8 cellular contexts compared by ENCODE assay signal in genomic region chr2:74471332-74472065, GRCh38. TPM values are rescaled to one million over a fixed set of nuclear protein-coding genes. Genes with fewer than 3 reads are reported as not detected.
DNase-seq lines count a peak whose midpoint lies in the region; ATAC-seq and TF ChIP-seq lines count a peak whose summit lies in the region.

No MANE protein-coding gene starts in this region.

- ATAC-seq in gastroesophageal sphincter = no peak
- peak in 1 of 2 donors; percentile 5 for ATAC-seq in gastrocnemius medialis
- ATAC-seq in HG03025 (IDR thresholded peaks at IDR 0.05; ENCODE audit: low FRiP score, unreplicated experiment) = no peak
- ATAC-seq in GM21717 (IDR thresholded peaks at IDR 0.05; ENCODE audit: unreplicated experiment) = no peak
- ATAC-seq in HG03135 (IDR thresholded peaks at IDR 0.05; ENCODE audit: unreplicated experiment) = no peak

- no peaks in the 10 kb centered on the region for H4K20me1 ChIP-seq in GM23248 (ENCODE audit: insufficient read depth)

- H3K4me3 ChIP-seq in GM23248 = peak overlapping the region; percentile 87
- H3K4me3 ChIP-seq in gastroesophageal sphincter = peak overlapping the region; percentile 43 to 63
- peak overlapping the region; percentile 67 to 88 (median 79) for H3K4me3 ChIP-seq in gastrocnemius medialis

- in situ Hi-C loops in GM23248 (cut with MboI) = no loop called here
- in situ Hi-C loops in gastrocnemius medialis (cut with MboI; ENCODE audit: low sequenced_read_pairs in 4 of 4) = loop anchor here in 1 of 4 donors (25.0 kb wide), 1 partner anchor 366 kb away; the partner anchor contains the start of gene HK2

- H3F3A ChIP-seq in GM23248 (ENCODE audit: insufficient read depth) = peaks cover 33% of the 10 kb centered on the region

- peak overlapping the region; percentile 95 for H2AFZ ChIP-seq in GM23248

- no peaks in the 10 kb centered on the region for H3K9me2 ChIP-seq in GM23248 (ENCODE audit: insufficient read depth)

- H3K9me3 ChIP-seq in GM23248 (ENCODE audit: low read depth) (no peaks in the 10 kb centered on the region), gastroesophageal sphincter (no peaks in the 10 kb centered on the region), gastrocnemius medialis (no peaks in the 10 kb centered on the region)

- 0 out of 2 replicates have a peak, but pooled peaks cover 4% of the 10 kb centered on the region for H3K36me3 ChIP-seq in GM23248 (ENCODE audit: low read depth)
- H3K36me3 ChIP-seq in gastroesophageal sphincter = peaks cover 0 to 26% of the 10 kb centered on the region in 2 donors
- peaks cover 0 to 17% of the 10 kb centered on the region in 2 donors for H3K36me3 ChIP-seq in gastrocnemius medialis

- peaks cover 14% of the 10 kb centered on the region for H3K79me2 ChIP-seq in GM23248 (ENCODE audit: insufficient read depth)

- peak; percentile 20 for DNase-seq in GM23248
- DNase-seq in gastrocnemius medialis = no peak
- DNase-seq in D341Med (ENCODE audit: low spot score) = no peak

- intact Hi-C loops in gastrocnemius medialis (cut with DNase I; ENCODE audit: low total_unique reads) = loop anchor here (1.0 kb wide), 1 partner anchor 17 kb away; no protein-coding TSS in a partner anchor

- no peak for TF ChIP-seq POLR2A in gastroesophageal sphincter (IDR thresholded peaks at IDR 0.05)
- no peak for TF ChIP-seq POLR2A in gastrocnemius medialis (IDR thresholded peaks at IDR 0.05)

- TF ChIP-seq CTCF in VCaP (conservative IDR thresholded peaks at IDR 0.05) = no peak
- TF ChIP-seq CTCF in gastroesophageal sphincter (IDR thresholded peaks at IDR 0.05) = no peak
- no peak for TF ChIP-seq CTCF in gastrocnemius medialis (IDR thresholded peaks at IDR 0.05 in 4 of 5, conservative IDR thresholded peaks at IDR 0.05 in 1 of 5)

- no peak for TF ChIP-seq EP300 in gastroesophageal sphincter (IDR thresholded peaks at IDR 0.05)

- peak overlapping the region; percentile 85 for H3K4me2 ChIP-seq in GM23248 (ENCODE audit: unreplicated experiment)

- 45 to 47% methylated on average over 16 of the region's 16 CpGs for WGBS in GM23248 (ENCODE audit: low coverage in 1 of 2, low lambda C conversion rate in 2 of 2, missing lambda C conversion rate in 2 of 2), 2 experiments
- 47 to 52% methylated on average over 6 to 11 of the region's 16 CpGs for WGBS in gastroesophageal sphincter (ENCODE audit: low coverage in 1 of 2), 2 donors

- H3K27me3 ChIP-seq in GM23248 (replicated peaks; ENCODE audit: insufficient read depth) = no peaks in the 10 kb centered on the region
- H3K27me3 ChIP-seq in gastroesophageal sphincter = no peaks in the 10 kb centered on the region
- H3K27me3 ChIP-seq in gastrocnemius medialis = no peaks in the 10 kb centered on the region

- peak overlapping the region; percentile 88 for H3K9ac ChIP-seq in GM23248

- H3K4me1 ChIP-seq in GM23248 (ENCODE audit: insufficient read depth) (peaks cover 15% of the 10 kb centered on the region), gastroesophageal sphincter (peaks cover 4 to 28% (median 10%) of the 10 kb centered on the region in 3 donors), gastrocnemius medialis (peaks cover 20 to 25% of the 10 kb centered on the region in 2 donors)

- H3K27ac ChIP-seq in GM23248 = peak overlapping the region; percentile 87
- peak overlapping the region; percentile 97 for H3K27ac ChIP-seq in VCaP
- H3K27ac ChIP-seq in gastroesophageal sphincter = peak overlapping the region; percentile 52 to 89 (median 86)
- H3K27ac ChIP-seq in gastrocnemius medialis = peak overlapping the region; percentile 79 to 90 (median 87)

RNA-seq across cellular contexts. Expression of gene MRPL53, which starts 1.0 kb away (rescaled TPM):
- total RNA-seq in GM23248 (2014; rRNA removed; shearing (Covaris generic)) = 14.8 and 18.5 TPM in 2 replicates
- polyA plus RNA-seq in GM23248 (2016; fragmentation: Nextera tagmentation; extraction: Ambion mirVana) = 69.2 and 71.0 TPM in 2 replicates
- 10 to 100 TPM; 18.0 to 76.7 (median 30.2) TPM for total RNA-seq in gastroesophageal sphincter
- 10 to 100 TPM; 26.5 to 48.7 (median 41.5) TPM for total RNA-seq in gastrocnemius medialis

RNA-seq across cellular contexts. Expression of gene MOGS, which starts 6.3 kb away (rescaled TPM):
- total RNA-seq in GM23248 (2014; rRNA removed; shearing (Covaris generic)) = 55.7 and 58.6 TPM in 2 replicates
- 14.5 and 16.8 TPM in 2 replicates for polyA plus RNA-seq in GM23248 (2016; fragmentation: Nextera tagmentation; extraction: Ambion mirVana)
- total RNA-seq in gastroesophageal sphincter (10 to 100 TPM; 26.1 to 34.2 (median 29.3) TPM), gastrocnemius medialis (10 to 100 TPM; 27.2 to 33.9 (median 31.7) TPM)

RNA-seq across cellular contexts. Expression of gene CCDC142, which starts 11.3 kb away (rescaled TPM):
- total RNA-seq in GM23248 (2014; rRNA removed; shearing (Covaris generic)) = 5.1 and 12.8 TPM in 2 replicates
- polyA plus RNA-seq in GM23248 (2016; fragmentation: Nextera tagmentation; extraction: Ambion mirVana) = 6.4 and 6.8 TPM in 2 replicates
- total RNA-seq in gastroesophageal sphincter (10 to 100 TPM in 3 of 4 donors, 1 to 10 TPM in 1; 7.3 to 41.6 (median 13.7) TPM), gastrocnemius medialis (1 to 10 TPM; 5.5 to 7.3 (median 6.0) TPM)

RNA-seq across cellular contexts. Expression of gene TTC31, which starts 11.4 kb away (rescaled TPM):
- 15.9 and 17.7 TPM in 2 replicates for total RNA-seq in GM23248 (2014; rRNA removed; shearing (Covaris generic))
- 14.2 and 20.4 TPM in 2 replicates for polyA plus RNA-seq in GM23248 (2016; fragmentation: Nextera tagmentation; extraction: Ambion mirVana)
- total RNA-seq in gastroesophageal sphincter = 10 to 100 TPM; 16.5 to 27.2 (median 19.5) TPM
- 1 to 10 TPM; 6.1 to 9.6 (median 7.7) TPM for total RNA-seq in gastrocnemius medialis

RNA-seq across cellular contexts. Expression of gene WBP1, which starts 13.3 kb away (rescaled TPM):
- total RNA-seq in GM23248 (2014; rRNA removed; shearing (Covaris generic)) = 37.9 and 58.7 TPM in 2 replicates
- polyA plus RNA-seq in GM23248 (2016; fragmentation: Nextera tagmentation; extraction: Ambion mirVana) = 42.4 and 47.1 TPM in 2 replicates
- 10 to 100 TPM; 44.2 to 91.5 (median 47.0) TPM for total RNA-seq in gastroesophageal sphincter
- 10 to 100 TPM; 10.7 to 17.5 (median 16.5) TPM for total RNA-seq in gastrocnemius medialis
